Comparison of ENCODE assay signal across 1 cellular context in the genomic region with DNA sequence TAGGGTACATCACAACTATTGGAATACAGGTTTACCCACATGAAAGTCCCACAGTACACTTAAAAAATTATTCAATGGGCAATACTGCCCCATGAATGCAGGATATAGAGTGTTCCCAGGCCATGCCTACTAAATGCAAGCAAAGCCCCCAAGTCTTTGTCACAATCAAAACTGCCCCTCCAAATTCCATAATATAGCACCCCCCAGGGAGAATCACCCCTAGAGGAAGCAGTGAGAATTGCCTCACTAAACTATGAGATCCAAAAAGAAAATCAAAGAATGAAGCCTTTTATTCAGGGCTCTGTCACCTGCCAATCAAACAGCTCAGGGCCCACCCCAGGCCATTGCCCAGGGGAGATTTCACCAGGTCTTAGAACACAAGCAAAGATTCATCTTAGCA.
TF ChIP-seq lines count a peak whose summit lies in the region.

No MANE protein-coding gene starts in this region.

TF ChIP-seq in GM23338, 12 proteins besides CTCF, POLR2A, EP300 and RAD21:
- TF ChIP-seq, protein P1, sequence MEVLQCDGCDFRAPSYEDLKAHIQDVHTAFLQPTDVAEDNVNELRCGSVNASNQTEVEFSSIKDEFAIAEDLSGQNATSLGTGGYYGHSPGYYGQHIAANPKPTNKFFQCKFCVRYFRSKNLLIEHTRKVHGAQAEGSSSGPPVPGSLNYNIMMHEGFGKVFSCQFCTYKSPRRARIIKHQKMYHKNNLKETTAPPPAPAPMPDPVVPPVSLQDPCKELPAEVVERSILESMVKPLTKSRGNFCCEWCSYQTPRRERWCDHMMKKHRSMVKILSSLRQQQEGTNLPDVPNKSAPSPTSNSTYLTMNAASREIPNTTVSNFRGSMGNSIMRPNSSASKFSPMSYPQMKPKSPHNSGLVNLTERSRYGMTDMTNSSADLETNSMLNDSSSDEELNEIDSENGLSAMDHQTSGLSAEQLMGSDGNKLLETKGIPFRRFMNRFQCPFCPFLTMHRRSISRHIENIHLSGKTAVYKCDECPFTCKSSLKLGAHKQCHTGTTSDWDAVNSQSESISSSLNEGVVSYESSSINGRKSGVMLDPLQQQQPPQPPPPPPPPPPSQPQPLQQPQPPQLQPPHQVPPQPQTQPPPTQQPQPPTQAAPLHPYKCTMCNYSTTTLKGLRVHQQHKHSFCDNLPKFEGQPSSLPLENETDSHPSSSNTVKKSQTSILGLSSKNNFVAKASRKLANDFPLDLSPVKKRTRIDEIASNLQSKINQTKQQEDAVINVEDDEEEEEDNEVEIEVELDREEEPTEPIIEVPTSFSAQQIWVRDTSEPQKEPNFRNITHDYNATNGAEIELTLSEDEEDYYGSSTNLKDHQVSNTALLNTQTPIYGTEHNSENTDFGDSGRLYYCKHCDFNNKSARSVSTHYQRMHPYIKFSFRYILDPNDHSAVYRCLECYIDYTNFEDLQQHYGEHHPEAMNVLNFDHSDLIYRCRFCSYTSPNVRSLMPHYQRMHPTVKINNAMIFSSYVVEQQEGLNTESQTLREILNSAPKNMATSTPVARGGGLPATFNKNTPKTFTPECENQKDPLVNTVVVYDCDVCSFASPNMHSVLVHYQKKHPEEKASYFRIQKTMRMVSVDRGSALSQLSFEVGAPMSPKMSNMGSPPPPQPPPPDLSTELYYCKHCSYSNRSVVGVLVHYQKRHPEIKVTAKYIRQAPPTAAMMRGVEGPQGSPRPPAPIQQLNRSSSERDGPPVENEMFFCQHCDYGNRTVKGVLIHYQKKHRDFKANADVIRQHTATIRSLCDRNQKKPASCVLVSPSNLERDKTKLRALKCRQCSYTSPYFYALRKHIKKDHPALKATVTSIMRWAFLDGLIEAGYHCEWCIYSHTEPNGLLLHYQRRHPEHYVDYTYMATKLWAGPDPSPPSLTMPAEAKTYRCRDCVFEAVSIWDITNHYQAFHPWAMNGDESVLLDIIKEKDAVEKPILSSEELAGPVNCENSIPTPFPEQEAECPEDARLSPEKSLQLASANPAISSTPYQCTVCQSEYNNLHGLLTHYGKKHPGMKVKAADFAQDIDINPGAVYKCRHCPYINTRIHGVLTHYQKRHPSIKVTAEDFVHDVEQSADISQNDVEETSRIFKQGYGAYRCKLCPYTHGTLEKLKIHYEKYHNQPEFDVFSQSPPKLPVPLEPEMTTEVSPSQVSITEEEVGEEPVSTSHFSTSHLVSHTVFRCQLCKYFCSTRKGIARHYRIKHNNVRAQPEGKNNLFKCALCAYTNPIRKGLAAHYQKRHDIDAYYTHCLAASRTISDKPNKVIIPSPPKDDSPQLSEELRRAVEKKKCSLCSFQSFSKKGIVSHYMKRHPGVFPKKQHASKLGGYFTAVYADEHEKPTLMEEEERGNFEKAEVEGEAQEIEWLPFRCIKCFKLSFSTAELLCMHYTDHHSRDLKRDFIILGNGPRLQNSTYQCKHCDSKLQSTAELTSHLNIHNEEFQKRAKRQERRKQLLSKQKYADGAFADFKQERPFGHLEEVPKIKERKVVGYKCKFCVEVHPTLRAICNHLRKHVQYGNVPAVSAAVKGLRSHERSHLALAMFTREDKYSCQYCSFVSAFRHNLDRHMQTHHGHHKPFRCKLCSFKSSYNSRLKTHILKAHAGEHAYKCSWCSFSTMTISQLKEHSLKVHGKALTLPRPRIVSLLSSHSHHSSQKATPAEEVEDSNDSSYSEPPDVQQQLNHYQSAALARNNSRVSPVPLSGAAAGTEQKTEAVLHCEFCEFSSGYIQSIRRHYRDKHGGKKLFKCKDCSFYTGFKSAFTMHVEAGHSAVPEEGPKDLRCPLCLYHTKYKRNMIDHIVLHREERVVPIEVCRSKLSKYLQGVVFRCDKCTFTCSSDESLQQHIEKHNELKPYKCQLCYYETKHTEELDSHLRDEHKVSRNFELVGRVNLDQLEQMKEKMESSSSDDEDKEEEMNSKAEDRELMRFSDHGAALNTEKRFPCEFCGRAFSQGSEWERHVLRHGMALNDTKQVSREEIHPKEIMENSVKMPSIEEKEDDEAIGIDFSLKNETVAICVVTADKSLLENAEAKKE (CRISPR knock-in tag; IDR thresholded peaks at IDR 0.05): no peak
- no peak for TF ChIP-seq EZH2phosphoT487 (IDR thresholded peaks at IDR 0.05; ENCODE audit: unreplicated experiment)
- no peak for TF ChIP-seq CREB1 (CRISPR knock-in tag; IDR thresholded peaks at IDR 0.05; ENCODE audit: low read depth)
- TF ChIP-seq POLR2AphosphoS5 (IDR thresholded peaks at IDR 0.05; ENCODE audit: low read depth): no peak
- no peak for TF ChIP-seq ZNF114 (CRISPR knock-in tag; IDR thresholded peaks at IDR 0.05)
- TF ChIP-seq, protein P2, sequence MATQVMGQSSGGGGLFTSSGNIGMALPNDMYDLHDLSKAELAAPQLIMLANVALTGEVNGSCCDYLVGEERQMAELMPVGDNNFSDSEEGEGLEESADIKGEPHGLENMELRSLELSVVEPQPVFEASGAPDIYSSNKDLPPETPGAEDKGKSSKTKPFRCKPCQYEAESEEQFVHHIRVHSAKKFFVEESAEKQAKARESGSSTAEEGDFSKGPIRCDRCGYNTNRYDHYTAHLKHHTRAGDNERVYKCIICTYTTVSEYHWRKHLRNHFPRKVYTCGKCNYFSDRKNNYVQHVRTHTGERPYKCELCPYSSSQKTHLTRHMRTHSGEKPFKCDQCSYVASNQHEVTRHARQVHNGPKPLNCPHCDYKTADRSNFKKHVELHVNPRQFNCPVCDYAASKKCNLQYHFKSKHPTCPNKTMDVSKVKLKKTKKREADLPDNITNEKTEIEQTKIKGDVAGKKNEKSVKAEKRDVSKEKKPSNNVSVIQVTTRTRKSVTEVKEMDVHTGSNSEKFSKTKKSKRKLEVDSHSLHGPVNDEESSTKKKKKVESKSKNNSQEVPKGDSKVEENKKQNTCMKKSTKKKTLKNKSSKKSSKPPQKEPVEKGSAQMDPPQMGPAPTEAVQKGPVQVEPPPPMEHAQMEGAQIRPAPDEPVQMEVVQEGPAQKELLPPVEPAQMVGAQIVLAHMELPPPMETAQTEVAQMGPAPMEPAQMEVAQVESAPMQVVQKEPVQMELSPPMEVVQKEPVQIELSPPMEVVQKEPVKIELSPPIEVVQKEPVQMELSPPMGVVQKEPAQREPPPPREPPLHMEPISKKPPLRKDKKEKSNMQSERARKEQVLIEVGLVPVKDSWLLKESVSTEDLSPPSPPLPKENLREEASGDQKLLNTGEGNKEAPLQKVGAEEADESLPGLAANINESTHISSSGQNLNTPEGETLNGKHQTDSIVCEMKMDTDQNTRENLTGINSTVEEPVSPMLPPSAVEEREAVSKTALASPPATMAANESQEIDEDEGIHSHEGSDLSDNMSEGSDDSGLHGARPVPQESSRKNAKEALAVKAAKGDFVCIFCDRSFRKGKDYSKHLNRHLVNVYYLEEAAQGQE (IDR thresholded peaks at IDR 0.05; ENCODE audit: unreplicated experiment): no peak
- TF ChIP-seq EZH2 (IDR thresholded peaks at IDR 0.05; ENCODE audit: low read depth, unreplicated experiment): no peak
- TF ChIP-seq JUNB (IDR thresholded peaks at IDR 0.05; ENCODE audit: unreplicated experiment): no peak
- no peak for TF ChIP-seq NANOG (IDR thresholded peaks at IDR 0.05; ENCODE audit: borderline replicate concordance)
